1 cellular context compared by ENCODE assay signal in the genomic region with DNA sequence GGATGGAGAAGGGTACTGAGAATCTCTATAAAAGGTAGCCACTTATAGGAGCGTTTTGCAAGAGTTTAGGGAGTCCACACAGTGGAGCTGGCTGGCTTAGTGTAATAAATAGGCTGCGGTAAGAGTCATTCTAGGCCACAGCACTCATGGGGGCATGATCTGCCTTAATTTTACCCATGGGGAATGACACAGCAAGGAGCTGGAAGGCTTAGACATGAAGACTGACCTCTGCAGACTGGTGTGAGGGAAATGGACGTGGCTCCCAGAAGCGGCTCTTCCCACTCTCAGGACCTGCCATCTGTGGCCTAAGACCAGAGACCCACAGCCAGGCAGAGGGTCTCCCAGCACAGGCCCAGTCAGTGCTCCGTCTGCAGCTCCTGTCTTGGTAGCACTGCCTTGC.
TF ChIP-seq lines count a peak whose summit lies in the region.

No MANE protein-coding gene starts in this region.

TF ChIP-seq in A549, 52 proteins besides CTCF, POLR2A, EP300 and RAD21 (continued from another document):
- TF ChIP-seq RNF2 (IDR thresholded peaks at IDR 0.05; ENCODE audit: borderline replicate concordance, low read depth) = no peak
- TF ChIP-seq FOSL2 (IDR thresholded peaks at IDR 0.05) = no peak
- TF ChIP-seq FOSL2 (CRISPR knock-in tag; IDR thresholded peaks at IDR 0.05) = no peak
- TF ChIP-seq ZNF302 (CRISPR knock-in tag; IDR thresholded peaks at IDR 0.05) = no peak
- no peak for TF ChIP-seq JUNB (IDR thresholded peaks at IDR 0.05)
